ENCODE assay signal across 8 cellular contexts in the genomic region with DNA sequence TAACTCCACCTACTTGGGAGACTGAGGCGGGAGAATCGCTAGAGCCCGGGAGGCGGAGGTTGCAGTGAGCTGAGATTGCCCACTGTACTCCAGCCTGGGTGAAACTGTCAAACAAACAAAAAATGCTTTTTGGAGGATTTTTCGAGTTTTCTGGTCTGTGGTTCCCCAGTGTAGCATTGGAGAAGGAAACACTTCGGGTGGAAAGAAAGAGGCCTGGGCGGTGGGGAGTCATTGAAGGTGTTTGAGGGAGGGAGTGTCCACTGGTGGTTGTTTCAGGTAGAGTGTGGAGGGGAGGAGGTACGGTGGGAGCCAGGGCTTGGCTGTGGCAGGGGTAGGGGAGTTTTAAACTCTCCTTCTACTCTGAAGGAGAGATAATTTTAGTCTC. TPM values are rescaled to one million over a fixed set of nuclear protein-coding genes. Genes with fewer than 3 reads are reported as not detected.
DNase-seq lines count a peak whose midpoint lies in the region; TF ChIP-seq lines count a peak whose summit lies in the region.

No MANE protein-coding gene starts in this region.

- H3K9me3 ChIP-seq in muscle layer of duodenum (ENCODE audit: control insufficient read depth in 1 of 2, low read length in 2 of 2) = no peaks in the 10 kb centered on the region

- H2AFZ ChIP-seq in ACC112 (ENCODE audit: low read length, unreplicated experiment) (no peak overlapping the region), KMS-11 (ENCODE audit: low read depth) (no peak overlapping the region; the same call in 1 of the 2 replicates)

- H3K27ac Mint-ChIP-seq in chondrocyte (ENCODE audit: unreplicated experiment) = peak overlapping the region; percentile 91

- H3K27me3 ChIP-seq in ACC112 (ENCODE audit: insufficient read depth, low read length) (no peaks in the 10 kb centered on the region), KMS-11 (ENCODE audit: insufficient read depth, low read depth) (no peaks in the 10 kb centered on the region), muscle layer of duodenum (ENCODE audit: low read depth, low read length) (no peaks in the 10 kb centered on the region)

- H3K4me3 Mint-ChIP-seq in chondrocyte (ENCODE audit: unreplicated experiment) = peak overlapping the region; percentile 88

- H3K27me3 Mint-ChIP-seq in chondrocyte (ENCODE audit: low read depth) = no peaks in the 10 kb centered on the region

- TF ChIP-seq CTCF in KMS-11 (conservative IDR thresholded peaks at IDR 0.05; ENCODE audit: low read depth, low read length) (no peak), chondrocyte (IDR thresholded peaks at IDR 0.05) (no peak)

- H3K79me2 ChIP-seq in ACC112 (ENCODE audit: control insufficient read depth, insufficient read depth, low read length, unreplicated experiment) (peaks cover 58% of the 10 kb centered on the region), KMS-11 (ENCODE audit: insufficient read depth, low read depth) (no peaks in the 10 kb centered on the region)

- peak overlapping the region; percentile 98 for H3K27ac ChIP-seq in ACC112 (ENCODE audit: low read depth, low read length)
- H3K27ac ChIP-seq in KMS-11 = peak overlapping the region; percentile 88
- peak overlapping the region; percentile 84 for H3K27ac ChIP-seq in muscle layer of duodenum (ENCODE audit: low read length)

- peak overlapping the region; percentile 99 for H3K4me2 ChIP-seq in KMS-11

- peak overlapping the region; percentile 88; the same call in 1 of the 2 replicates for H3K9ac ChIP-seq in KMS-11

- H4K20me1 ChIP-seq in KMS-11 (ENCODE audit: insufficient read depth) = no peaks in the 10 kb centered on the region

- peaks cover 10% of the 10 kb centered on the region for H3K36me3 Mint-ChIP-seq in chondrocyte (ENCODE audit: low read depth)

- peaks cover 35% of the 10 kb centered on the region for H3K4me1 ChIP-seq in ACC112 (ENCODE audit: control insufficient read depth, insufficient read depth, low read length, unreplicated experiment)
- H3K4me1 ChIP-seq in KMS-11 (ENCODE audit: low read depth, poor library complexity, severe bottlenecking) = peaks cover 47% of the 10 kb centered on the region
- H3K4me1 ChIP-seq in muscle layer of duodenum (ENCODE audit: control insufficient read depth in 1 of 2, insufficient read depth in 2 of 2, low read length in 2 of 2) = peaks cover 5 to 26% of the 10 kb centered on the region in 2 donors

- H3K9me3 Mint-ChIP-seq in chondrocyte (ENCODE audit: low read depth) = no peaks in the 10 kb centered on the region

- H3K4me1 Mint-ChIP-seq in chondrocyte (ENCODE audit: low read depth) = peaks cover 29% of the 10 kb centered on the region

- H3K4me3 ChIP-seq in ACC112 (ENCODE audit: low read depth, low read length) = peak overlapping the region; percentile 100
- no peak overlapping the region for H3K4me3 ChIP-seq in KMS-11 (IDR thresholded peaks at IDR 0.05; ENCODE audit: insufficient read depth, low read depth, low read length)
- H3K4me3 ChIP-seq in muscle layer of duodenum (ENCODE audit: low read depth in 1 of 2, low read length in 2 of 2) = peak overlapping the region; percentile 83 to 92

- DNase-seq in chondrocyte (ENCODE audit: low spot score) = no peak
- DNase-seq in nucleus accumbens (lab: John Stamatoyannopoulos, UW) = no peak
- no peak for DNase-seq in NCI-H446 (lab: John Stamatoyannopoulos, UW)
- DNase-seq in cerebellar cortex (ENCODE audit: low spot score) = no peak
- no peak for DNase-seq in NOMO-1 treated with dmso at 0.1 percent for 144 hours (lab: John Stamatoyannopoulos, UW; ENCODE audit: unreplicated experiment)

- peaks cover 14% of the 10 kb centered on the region for H3K36me3 ChIP-seq in ACC112 (ENCODE audit: insufficient read depth, low read length)
- H3K36me3 ChIP-seq in KMS-11 (ENCODE audit: insufficient read depth) = no peaks in the 10 kb centered on the region
- peaks cover 5 to 9% of the 10 kb centered on the region in 2 donors for H3K36me3 ChIP-seq in muscle layer of duodenum (ENCODE audit: control insufficient read depth in 1 of 2, insufficient read depth in 2 of 2, low read length in 2 of 2)

RNA-seq across cellular contexts. Expression of a gene that starts 1.2 kb away (rescaled TPM):
- 72.5 to 104 TPM (median 73.2 TPM) in 3 replicates for total RNA-seq in chondrocyte

RNA-seq across cellular contexts. Expression of a gene that starts 41.7 kb away (rescaled TPM):
- 16.2 to 19.0 TPM (median 16.2 TPM) in 3 replicates for total RNA-seq in chondrocyte

RNA-seq across cellular contexts. Expression of a gene that starts 41.8 kb away (rescaled TPM):
- total RNA-seq in chondrocyte = 42.6 to 45.4 TPM (median 44.7 TPM) in 3 replicates
